Comparison of ENCODE assay signal across 1 cellular context in genomic region chr7:148564275-148564951, GRCh38.
TF ChIP-seq lines count a peak whose summit lies in the region.

No MANE protein-coding gene starts in this region.

TF ChIP-seq in GM12878, 131 proteins besides CTCF, POLR2A, EP300 and RAD21 (continued from another document):
- TF ChIP-seq SKIL (IDR thresholded peaks at IDR 0.05; ENCODE audit: low read depth, poor library complexity, severe bottlenecking), result peak; percentile 33
- TF ChIP-seq SPI1 (IDR thresholded peaks at IDR 0.05; ENCODE audit: borderline replicate concordance, insufficient read depth, low read depth, low read length), result peak; percentile 78
- TF ChIP-seq IKZF2 (IDR thresholded peaks at IDR 0.05), result peak; percentile 84 to 86
- 0 out of 2 replicates have a peak, but pooled peaks have one; percentile 6 for TF ChIP-seq PML (IDR thresholded peaks at IDR 0.05; ENCODE audit: low read length)
- TF ChIP-seq RELB (IDR thresholded peaks at IDR 0.05; ENCODE audit: low read depth), result 0 out of 2 replicates have a peak, but pooled peaks have one; percentile 33
- TF ChIP-seq JUND (IDR thresholded peaks at IDR 0.05; ENCODE audit: low read depth, low read length), result peak; percentile 58; the same call in 1 of the 2 replicates
- peak; percentile 67 for TF ChIP-seq RUNX3 (IDR thresholded peaks at IDR 0.05; ENCODE audit: low read length)
- peak; percentile 89 for TF ChIP-seq JUNB (IDR thresholded peaks at IDR 0.05)
- 0 out of 2 replicates have a peak, but pooled peaks have one; percentile 33 for TF ChIP-seq CREM (IDR thresholded peaks at IDR 0.05; ENCODE audit: low read depth)
- peak; percentile 83 for TF ChIP-seq MEF2B (IDR thresholded peaks at IDR 0.05; ENCODE audit: partially characterized antibody, poor library complexity, severe bottlenecking)
- peak; percentile 76 for TF ChIP-seq DPF2 (IDR thresholded peaks at IDR 0.05)
- peak; percentile 75; the same call in 1 of the 2 replicates for TF ChIP-seq ATF2 (IDR thresholded peaks at IDR 0.05; ENCODE audit: low read length)
- TF ChIP-seq TBL1XR1 (IDR thresholded peaks at IDR 0.05; ENCODE audit: low read depth, low read length), result 0 out of 2 replicates have a peak, but pooled peaks have one; percentile 33
